Comparison of ENCODE assay signal across 19 cellular contexts in genomic region chr22:34427841-34428240, GRCh38.
DNase-seq lines count a peak whose midpoint lies in the region; ATAC-seq, FAIRE-seq and TF ChIP-seq lines count a peak whose summit lies in the region.
"Had no signal": no experiment of that assay in that cellular context is flagged by ENCODE, and none has a peak within 500 bp of the region (broad histone marks: within the 10 kb centered on the region; RNA-seq: fewer than 3 reads in every experiment).

No MANE protein-coding gene starts in this region.

- no peaks in the 10 kb centered on the region for H3K36me3 Mint-ChIP-seq in type B pancreatic cell
- H3K36me3 Mint-ChIP-seq: IgD-negative memory B cell had no signal

- no peaks in the 10 kb centered on the region for H3K4me1 Mint-ChIP-seq in type B pancreatic cell (ENCODE audit: unreplicated experiment)
- H3K4me1 Mint-ChIP-seq: IgD-negative memory B cell had no signal

- CTCF ChIA-PET in H1 (lab: Charles Lee; ENCODE audit: partially characterized antibody), result interaction anchor here (3.3 kb wide), 1 partner anchor 13 kb away, joined by 15 read pairs; no protein-coding TSS in a partner anchor

- POLR2A ChIA-PET in H1 (lab: Charles Lee; ENCODE audit: partially characterized antibody), result no interaction called here

- H3K9me3 Mint-ChIP-seq in type B pancreatic cell, result no peaks in the 10 kb centered on the region

- H2AFZ ChIP-seq in H1 (ENCODE audit: low read length), result no peak overlapping the region

- H2BK15ac ChIP-seq in H1 (ENCODE audit: low read length), result no peak overlapping the region

- no peak overlapping the region for H2BK20ac ChIP-seq in H1 (ENCODE audit: low read length)

- H3K27ac ChIP-seq in RWPE2 (ENCODE audit: poor library complexity, severe bottlenecking), result peak overlapping the region; percentile 89
- H3K27ac ChIP-seq in H1 (ENCODE audit: low read depth, low read length), result no peak overlapping the region
- H3K27ac ChIP-seq: BLaER1, KMS-11 had no signal

- no peak overlapping the region for H2BK5ac ChIP-seq in H1 (ENCODE audit: low read depth, low read length)

- no peak for TF ChIP-seq RAD21 in H1 (IDR thresholded peaks at IDR 0.05 in 1 of 2, conservative IDR thresholded peaks at IDR 0.05 in 1 of 2; ENCODE audit: low read depth in 2 of 2, low read length in 2 of 2)

- H3K23me2 ChIP-seq in H1 (ENCODE audit: low read depth, low read length), result peaks cover 1% of the 10 kb centered on the region; the same call in 1 of the 2 replicates

- H3K4me3 Mint-ChIP-seq in type B pancreatic cell, result no peak overlapping the region
- H3K4me3 Mint-ChIP-seq: CD4-positive, alpha-beta T cell; HFFc6; IgD-negative memory B cell had no signal

- peak overlapping the region; percentile 62 for H3K27ac Mint-ChIP-seq in type B pancreatic cell
- H3K27ac Mint-ChIP-seq: CD4-positive, alpha-beta T cell; HFFc6; IgD-negative memory B cell had no signal

- H4K91ac ChIP-seq in H1 (replicated peaks; ENCODE audit: insufficient read length, low read length), result no peak overlapping the region

- H3K23ac ChIP-seq in H1 (ENCODE audit: insufficient read length), result no peak overlapping the region

- no peak overlapping the region for H2BK120ac ChIP-seq in H1 (replicated peaks; ENCODE audit: low read depth, low read length)

- no peak overlapping the region for H2BK12ac ChIP-seq in H1 (ENCODE audit: low read depth, low read length)

- DNase-seq in DMS153 (lab: John Stamatoyannopoulos, UW), result peak; percentile 46
- no peak for DNase-seq in RWPE2 (ENCODE audit: low spot score)
- DNase-seq in H1 (ENCODE audit: low read depth in 1 of 2, low spot score in 2 of 2), result no peak
- no peak for DNase-seq in type B pancreatic cell (ENCODE audit: extremely low spot score, unreplicated experiment)
- DNase-seq in NCI-H748 treated with DMSO at 0.1 percent for 48 hours (lab: John Stamatoyannopoulos, UW), result no peak
- DNase-seq in globus pallidus (ENCODE audit: low spot score), result no peak
- DNase-seq in LoVo (ENCODE audit: low spot score), result no peak
- DNase-seq: Calu3; CD4-positive, alpha-beta T cell; DMS 273 treated with DMSO at 0.1 percent for 48 hours; DMS79 treated with DMSO at 0.1 percent for 48 hours; EL; HCEC 1CT; HFFc6 had no signal

- no peak for TF ChIP-seq EP300 in H1 (IDR thresholded peaks at IDR 0.05; ENCODE audit: borderline replicate concordance in 1 of 2, low read depth in 2 of 2, low read length in 2 of 2)

- H4K20me1 ChIP-seq in H1 (replicated peaks in 1 of 2; ENCODE audit: control insufficient read depth in 1 of 2, insufficient read depth in 2 of 2, low read length in 2 of 2), result no peaks in the 10 kb centered on the region
- H4K20me1 ChIP-seq: BLaER1 had no signal

- no peak for TF ChIP-seq POLR2A in H1 (IDR thresholded peaks at IDR 0.05; ENCODE audit: control extremely low read depth in 1 of 2, low read depth in 2 of 2, low read length in 2 of 2)

- TF ChIP-seq CTCF in RWPE2 (IDR thresholded peaks at IDR 0.05; ENCODE audit: poor library complexity, severe bottlenecking), result no peak
- TF ChIP-seq CTCF in H1 (IDR thresholded peaks at IDR 0.05; ENCODE audit: control extremely low read depth in 1 of 3, insufficient read depth in 1 of 3, low read depth in 1 of 3, low read length in 3 of 3), result no peak
- no peak for TF ChIP-seq CTCF in type B pancreatic cell (conservative IDR thresholded peaks at IDR 0.05)

- H3K4me1 ChIP-seq in RWPE2 (ENCODE audit: insufficient read depth, poor library complexity, severe bottlenecking) (peaks cover 25% of the 10 kb centered on the region), H1 (replicated peaks in 1 of 4; ENCODE audit: control insufficient read depth in 3 of 4, insufficient read depth in 4 of 4, low read length in 3 of 4) (no peaks in the 10 kb centered on the region)
- H3K4me1 ChIP-seq: BLaER1 had no signal

- no peak overlapping the region for H3K4ac ChIP-seq in H1 (replicated peaks; ENCODE audit: insufficient read length, low read depth, low read length)

- H3K56ac ChIP-seq in H1 (replicated peaks; ENCODE audit: insufficient read length, low read depth, low read length), result no peak overlapping the region

- H4K8ac ChIP-seq in H1 (ENCODE audit: extremely low read depth, insufficient read depth, low read length), result no peak overlapping the region

- H3K4me2 ChIP-seq in H1 (ENCODE audit: insufficient read depth in 1 of 2, low read depth in 2 of 2, low read length in 2 of 2), result no peak overlapping the region
- H3K4me2 ChIP-seq: BLaER1, KMS-11 had no signal

- FAIRE-seq in H1 (lab: Jason Lieb, UNC), result no peak
- FAIRE-seq: G401.6, GM19239 had no signal

- no peak overlapping the region for H3K9ac ChIP-seq in H1 (replicated peaks in 1 of 4; ENCODE audit: extremely low read depth in 1 of 4, low read depth in 3 of 4, low read length in 3 of 4)
- H3K9ac ChIP-seq: BLaER1, KMS-11 had no signal

- H3K14ac ChIP-seq in H1 (ENCODE audit: insufficient read length), result no peak overlapping the region

- H3K18ac ChIP-seq in H1 (ENCODE audit: extremely low read depth, low read length), result no peak overlapping the region

- no peaks in the 10 kb centered on the region for H3K9me3 ChIP-seq in RWPE2 (ENCODE audit: severe bottlenecking)
- no peaks in the 10 kb centered on the region for H3K9me3 ChIP-seq in H1 (ENCODE audit: insufficient read depth in 2 of 2, low read depth in 1 of 2, low read length in 1 of 2)
- H3K9me3 ChIP-seq: BLaER1 had no signal

- WGBS in H1 (ENCODE audit: extremely low coverage in 1 of 2, insufficient coverage in 1 of 2, insufficient read length in 1 of 2, insufficient replicate concordance in 2 of 2, low coverage in 1 of 2, low lambda C conversion rate in 2 of 2, missing lambda C conversion rate in 1 of 2), 2 experiments, result 80% methylated on average over 1 of the region's 1 CpG; no CpG with 5 or more reads in 1 of the 2 experiments

- no peaks in the 10 kb centered on the region for H3K36me3 ChIP-seq in RWPE2 (ENCODE audit: low read depth)
- H3K36me3 ChIP-seq in H1 (ENCODE audit: control insufficient read depth in 2 of 4, insufficient read depth in 4 of 4, low read length in 3 of 4), result no peaks in the 10 kb centered on the region
- H3K36me3 ChIP-seq: BLaER1 had no signal

- no peaks in the 10 kb centered on the region for H3K79me1 ChIP-seq in H1 (ENCODE audit: low read depth, low read length)

- H3K4me3 ChIP-seq in RWPE2 (ENCODE audit: severe bottlenecking) (no peak overlapping the region), H1 (ENCODE audit: extremely low read depth in 1 of 4, insufficient read depth in 2 of 4, low read depth in 3 of 4, low read length in 4 of 4) (no peak overlapping the region)
- H3K4me3 ChIP-seq: BLaER1 had no signal

- H2AK5ac ChIP-seq in H1 (ENCODE audit: low read depth, low read length), result no peak overlapping the region

- ATAC-seq in RWPE2 (ENCODE audit: low read depth), result peak; percentile 54

- H3K79me2 ChIP-seq in H1 (ENCODE audit: control insufficient read depth in 1 of 2, insufficient read depth in 2 of 2, low read length in 2 of 2), result no peaks in the 10 kb centered on the region

- no peaks in the 10 kb centered on the region for H3K27me3 ChIP-seq in RWPE2 (ENCODE audit: insufficient read depth, poor library complexity, severe bottlenecking)
- no peaks in the 10 kb centered on the region for H3K27me3 ChIP-seq in H1 (replicated peaks in 1 of 4; ENCODE audit: control insufficient read depth in 3 of 4, extremely low read depth in 1 of 4, insufficient read depth in 3 of 4, low read length in 3 of 4)
- H3K27me3 ChIP-seq: BLaER1 had no signal

- no peak overlapping the region for H4K5ac ChIP-seq in H1 (ENCODE audit: insufficient read length, low read depth, low read length)

- H3K27me3 Mint-ChIP-seq in type B pancreatic cell, result no peaks in the 10 kb centered on the region
- H3K27me3 Mint-ChIP-seq: CD4-positive, alpha-beta T cell had no signal

TF ChIP-seq in H1, 55 proteins besides CTCF, POLR2A, EP300 and RAD21:
- TF ChIP-seq TAF7 (optimal IDR thresholded peaks at IDR 0.05; ENCODE audit: borderline replicate concordance, low read depth, low read length), result no peak
- 0 out of 2 replicates have a peak, but pooled peaks have one; percentile 15 for TF ChIP-seq MAFK (IDR thresholded peaks at IDR 0.05; ENCODE audit: low read depth, low read length)
